In genomic region chr3:154144825-154145465, GRCh38 we compare ENCODE assay signal across 16 cellular contexts.
"Had no signal": no experiment of that assay in that cellular context is flagged by ENCODE, and none has a peak within 500 bp of the region (broad histone marks: within the 10 kb centered on the region; RNA-seq: fewer than 3 reads in every experiment).

No MANE protein-coding gene starts in this region.

- H3K27ac ChIP-seq: brain microvascular endothelial cell, right lobe of liver, spleen had no signal

- H3K9me3 Mint-ChIP-seq: activated naive CD4-positive, alpha-beta T cell treated with anti-CD3 and anti-CD28 coated beads, Interleukin-2, amount 50 U/mL, for 24 hours; activated T-cell treated with anti-CD3 and anti-CD28 coated beads, Interleukin-2, amount 50 U/mL, for 24 hours; endodermal cell; naive B cell; stimulated activated memory B cell treated with anti-CD40 and anti-IgM and Interleukin-4, amounts not matched to agents 10 μg/mL and 1 μg/mL and 100 μg/mL, for 72 hours; T-helper 2 cell treated with Interferon-gamma antibody and Interleukin-4, amounts not matched to agents 5 μg/mL and 100 μg/mL, for 36 hours had no signal

- H3K36me3 ChIP-seq: brain microvascular endothelial cell, right lobe of liver, spleen had no signal

- H3K27me3 ChIP-seq: brain microvascular endothelial cell, right lobe of liver, spleen had no signal

- H3K9me3 ChIP-seq: right lobe of liver, spleen had no signal

- H3K27ac Mint-ChIP-seq: activated naive CD4-positive, alpha-beta T cell treated with anti-CD3 and anti-CD28 coated beads, Interleukin-2, amount 50 U/mL, for 24 hours; activated T-cell treated with anti-CD3 and anti-CD28 coated beads, Interleukin-2, amount 50 U/mL, for 24 hours; naive B cell; stimulated activated memory B cell treated with anti-CD40 and anti-IgM and Interleukin-4, amounts not matched to agents 10 μg/mL and 1 μg/mL and 100 μg/mL, for 72 hours; T-helper 2 cell treated with Interferon-gamma antibody and Interleukin-4, amounts not matched to agents 5 μg/mL and 100 μg/mL, for 36 hours had no signal

- H3K4me3 Mint-ChIP-seq: activated naive CD4-positive, alpha-beta T cell treated with anti-CD3 and anti-CD28 coated beads, Interleukin-2, amount 50 U/mL, for 24 hours; activated T-cell treated with anti-CD3 and anti-CD28 coated beads, Interleukin-2, amount 50 U/mL, for 24 hours; endodermal cell; naive B cell; stimulated activated memory B cell treated with anti-CD40 and anti-IgM and Interleukin-4, amounts not matched to agents 10 μg/mL and 1 μg/mL and 100 μg/mL, for 72 hours; T-helper 2 cell treated with Interferon-gamma antibody and Interleukin-4, amounts not matched to agents 5 μg/mL and 100 μg/mL, for 36 hours had no signal

- H3K4me1 Mint-ChIP-seq: activated naive CD4-positive, alpha-beta T cell treated with anti-CD3 and anti-CD28 coated beads, Interleukin-2, amount 50 U/mL, for 24 hours; naive B cell; stimulated activated memory B cell treated with anti-CD40 and anti-IgM and Interleukin-4, amounts not matched to agents 10 μg/mL and 1 μg/mL and 100 μg/mL, for 72 hours had no signal

- H3K4me1 ChIP-seq: spleen had no signal

- H3K4me3 ChIP-seq: right lobe of liver, spleen had no signal

- H3K36me3 Mint-ChIP-seq: activated naive CD4-positive, alpha-beta T cell treated with anti-CD3 and anti-CD28 coated beads, Interleukin-2, amount 50 U/mL, for 24 hours; naive B cell; stimulated activated memory B cell treated with anti-CD40 and anti-IgM and Interleukin-4, amounts not matched to agents 10 μg/mL and 1 μg/mL and 100 μg/mL, for 72 hours had no signal

- DNase-seq: activated effector memory CD4-positive, alpha-beta T cell treated with Interleukin-2 at 50 U/mL for 16 hours; activated T-cell treated with anti-CD3 and anti-CD28 coated beads, Interleukin-2, amount 50 U/mL, for 24 hours; brain microvascular endothelial cell; cerebellar nuclear complex; endodermal cell; erythroblast; naive B cell; posterior cingulate gyrus; right lobe of liver; spleen; stimulated activated CD4-positive, alpha-beta T cell treated with anti-CD3 and anti-CD28 coated beads, Interleukin-1b, Interleukin-23, amount 100 ng/mL, for 48 hours; substantia nigra; trophoblast cell had no signal
